In the genomic region with DNA sequence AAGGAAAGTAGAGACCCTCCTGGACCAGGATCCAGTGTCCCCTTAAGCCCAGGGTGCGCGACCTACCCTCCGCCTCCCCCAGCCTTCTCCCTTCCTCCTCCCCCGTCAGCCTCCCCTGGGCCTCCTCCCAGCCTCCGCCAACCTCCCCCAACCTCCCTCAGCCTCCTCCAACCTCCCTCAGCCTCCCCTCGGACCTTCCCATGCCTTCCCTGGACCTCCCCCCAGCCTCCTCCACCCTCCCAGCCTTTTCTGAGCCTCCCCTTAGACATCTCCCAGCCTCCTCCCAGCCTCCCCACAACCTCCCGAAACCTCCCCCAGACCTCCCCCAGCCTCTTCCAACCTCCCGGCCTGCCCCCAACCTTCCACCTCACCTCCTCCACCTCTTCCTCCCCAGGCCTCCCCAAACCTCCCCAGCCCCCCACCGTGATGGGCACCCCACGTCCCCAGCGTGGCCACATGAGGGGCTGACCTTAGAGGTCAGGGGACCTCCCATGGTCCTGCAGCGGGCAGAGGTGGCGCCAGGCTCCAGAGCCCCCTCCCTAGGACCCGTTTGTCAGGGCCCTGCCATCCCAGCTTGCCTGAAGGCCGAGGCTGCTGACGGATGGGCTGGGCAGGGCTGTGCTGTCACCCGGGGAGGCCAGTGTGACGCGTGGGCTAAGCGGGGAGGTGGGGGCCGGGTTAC, we compare ENCODE assay signal across 29 cellular contexts. TPM values are rescaled to one million over a fixed set of nuclear protein-coding genes. Genes with fewer than 3 reads are reported as not detected.
"Had no signal": no experiment of that assay in that cellular context is flagged by ENCODE, and none has a peak within 500 bp of the region (broad histone marks: within the 10 kb centered on the region; RNA-seq: fewer than 3 reads in every experiment).

No MANE protein-coding gene starts in this region.

- H2AFZ ChIP-seq: parathyroid adenoma had no signal

- H3K9me3 ChIP-seq: ovary, psoas muscle, right lobe of liver, sigmoid colon, stomach, thoracic aorta, thyroid gland, tibial nerve, upper lobe of left lung, vagina had no signal

- H3K27ac Mint-ChIP-seq: naive thymus-derived CD8-positive, alpha-beta T cell; natural killer cell treated with Interleukin-12 subunit alpha and Interleukin-12 subunit beta and Interleukin-15 and Interleukin-18, amount 100 ng/mL, for 72 hours; nephron progenitor cell; progenitor cell of endocrine pancreas; stimulated activated effector memory CD8-positive, alpha-beta T cell treated with anti-CD3 and anti-CD28 coated beads, Interleukin-12 subunit alpha, Interleukin-12 subunit beta, amount 100 ng/mL, for 72 hours; stimulated activated naive B cell treated with anti-CD40 and anti-IgM and Interleukin-4, amounts not matched to agents 10 μg/mL and 1 μg/mL and 100 μg/mL, for 72 hours had no signal

- DNase-seq: naive thymus-derived CD8-positive, alpha-beta T cell; nephron progenitor cell; occipital lobe; ovary; posterior cingulate gyrus; psoas muscle; right lobe of liver; sigmoid colon; small intestine; stimulated activated CD4-positive, alpha-beta T cell treated with anti-CD3 and anti-CD28 coated beads, Interleukin-15, amount 100 ng/mL, for 24 hours; stimulated activated CD4-positive, alpha-beta T cell treated with anti-CD3 and anti-CD28 coated beads, Interleukin-2, amount 100 ng/mL, for 24 hours; stimulated activated CD4-positive, alpha-beta T cell treated with anti-CD3 and anti-CD28 coated beads, Interleukin-2, amount 100 ng/mL, for 48 hours; stimulated activated CD4-positive, alpha-beta T cell treated with anti-CD3 and anti-CD28 coated beads, Interleukin-4, amount 100 ng/mL, for 24 hours; stimulated activated naive B cell treated with anti-CD40 and anti-IgM and Interleukin-4, amounts not matched to agents 10 μg/mL and 1 μg/mL and 100 μg/mL, for 72 hours; stimulated activated naive CD4-positive, alpha-beta T cell treated with Interleukin-2 at 50 U/mL for 16 hours; stomach; thyroid gland; trophoblast cell had no signal

- H3K27ac ChIP-seq: ovary, parathyroid adenoma, psoas muscle, right lobe of liver, stomach, thoracic aorta, thyroid gland, tibial nerve, upper lobe of left lung, vagina had no signal

- H3K36me3 ChIP-seq: ovary had no signal

- H3K4me1 ChIP-seq: parathyroid adenoma, thyroid gland had no signal

- FAIRE-seq: small intestine, urothelium cell line had no signal

- H3K4me3 ChIP-seq: ovary, psoas muscle, right lobe of liver, sigmoid colon, stomach, thoracic aorta, thyroid gland, tibial nerve, upper lobe of left lung, vagina had no signal

- H3K9me3 Mint-ChIP-seq: naive thymus-derived CD8-positive, alpha-beta T cell; natural killer cell treated with Interleukin-12 subunit alpha and Interleukin-12 subunit beta and Interleukin-15 and Interleukin-18, amount 100 ng/mL, for 72 hours; neural crest cell; stimulated activated effector memory CD8-positive, alpha-beta T cell treated with anti-CD3 and anti-CD28 coated beads, Interleukin-12 subunit alpha, Interleukin-12 subunit beta, amount 100 ng/mL, for 72 hours had no signal

- H3K4me1 Mint-ChIP-seq: naive thymus-derived CD8-positive, alpha-beta T cell; neural crest cell; stimulated activated effector memory CD8-positive, alpha-beta T cell treated with anti-CD3 and anti-CD28 coated beads, Interleukin-12 subunit alpha, Interleukin-12 subunit beta, amount 100 ng/mL, for 72 hours; stimulated activated naive B cell treated with anti-CD40 and anti-IgM and Interleukin-4, amounts not matched to agents 10 μg/mL and 1 μg/mL and 100 μg/mL, for 72 hours had no signal

- H3K9ac ChIP-seq: parathyroid adenoma had no signal

- H3K27me3 Mint-ChIP-seq: natural killer cell treated with Interleukin-12 subunit alpha and Interleukin-12 subunit beta and Interleukin-15 and Interleukin-18, amount 100 ng/mL, for 72 hours; progenitor cell of endocrine pancreas; stimulated activated naive B cell treated with anti-CD40 and anti-IgM and Interleukin-4, amounts not matched to agents 10 μg/mL and 1 μg/mL and 100 μg/mL, for 72 hours had no signal

- H3K4me3 Mint-ChIP-seq: naive thymus-derived CD8-positive, alpha-beta T cell; natural killer cell treated with Interleukin-12 subunit alpha and Interleukin-12 subunit beta and Interleukin-15 and Interleukin-18, amount 100 ng/mL, for 72 hours; nephron progenitor cell; neural crest cell; stimulated activated effector memory CD8-positive, alpha-beta T cell treated with anti-CD3 and anti-CD28 coated beads, Interleukin-12 subunit alpha, Interleukin-12 subunit beta, amount 100 ng/mL, for 72 hours; stimulated activated naive B cell treated with anti-CD40 and anti-IgM and Interleukin-4, amounts not matched to agents 10 μg/mL and 1 μg/mL and 100 μg/mL, for 72 hours had no signal

- ATAC-seq: naive thymus-derived CD8-positive, alpha-beta T cell; psoas muscle; right cardiac atrium; right lobe of liver; stimulated activated effector memory CD8-positive, alpha-beta T cell treated with anti-CD3 and anti-CD28 coated beads, Interleukin-12 subunit alpha, Interleukin-12 subunit beta, amount 100 ng/mL, for 72 hours; stimulated activated naive B cell treated with anti-CD40 and anti-IgM and Interleukin-4, amounts not matched to agents 10 μg/mL and 1 μg/mL and 100 μg/mL, for 72 hours had no signal

- H3K27me3 ChIP-seq: ovary, right lobe of liver, sigmoid colon, stomach, thyroid gland, tibial nerve, upper lobe of left lung, vagina had no signal

RNA-seq across cellular contexts. Expression of gene FAM20C, which starts 18.8 kb away (rescaled TPM):
- polyA plus RNA-seq: naive thymus-derived CD8-positive, alpha-beta T cell had no signal
